Comparison of ENCODE assay signal across 36 cellular contexts in the genomic region with DNA sequence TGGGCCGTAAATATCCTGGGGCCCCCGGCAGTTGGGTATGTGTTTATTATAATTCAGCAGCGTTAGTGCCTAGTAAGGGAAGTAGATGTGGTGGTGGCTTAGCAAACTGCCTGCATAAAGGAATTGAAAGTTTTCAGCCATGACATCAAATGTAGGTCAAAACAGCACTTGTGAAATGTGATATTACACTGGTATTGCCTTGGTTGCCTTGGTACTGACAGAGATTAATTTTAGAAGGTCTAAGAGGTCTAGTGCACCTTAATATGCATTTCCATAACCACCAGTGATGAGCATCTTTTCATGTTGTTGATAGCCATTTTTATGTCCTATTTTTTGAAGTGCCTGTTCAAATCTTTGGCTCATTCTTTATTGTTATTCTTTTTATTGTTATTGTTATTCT. TPM values are rescaled to one million over a fixed set of nuclear protein-coding genes. Genes with fewer than 3 reads are reported as not detected.
"Had no signal": no experiment of that assay in that cellular context is flagged by ENCODE, and none has a peak within 500 bp of the region (broad histone marks: within the 10 kb centered on the region; RNA-seq: fewer than 3 reads in every experiment).

No MANE protein-coding gene starts in this region.

- H3K27ac Mint-ChIP-seq: activated B cell treated with CpG ODN at 0.5 μM for 24 hours; activated CD8-positive, alpha-beta T cell treated with anti-CD3 and anti-CD28 coated beads for 36 hours; activated naive CD4-positive, alpha-beta T cell treated with anti-CD3 and anti-CD28 coated beads for 36 hours; activated naive CD4-positive, alpha-beta T cell treated with anti-CD3 and anti-CD28 coated beads, Interleukin-2, amount 50 U/mL, for 24 hours; activated naive CD8-positive, alpha-beta T cell treated with anti-CD3 and anti-CD28 coated beads for 36 hours; activated naive CD8-positive, alpha-beta T cell treated with anti-CD3 and anti-CD28 coated beads, Interleukin-2, amount 50 U/mL, for 24 hours; activated T-helper 17 cell treated with anti-CD3 and anti-CD28 coated beads, Interleukin-2, amount 50 U/mL, for 72 hours had no signal

- H3K9me3 Mint-ChIP-seq: activated naive CD8-positive, alpha-beta T cell treated with anti-CD3 and anti-CD28 coated beads, Interleukin-2, amount 50 U/mL, for 24 hours had no signal

- H3K36me3 ChIP-seq: adrenal gland, colonic mucosa, esophagus squamous epithelium, gastroesophageal sphincter, heart right ventricle, WERI-Rb-1 had no signal

- ATAC-seq: activated CD4-positive, CD25-positive, alpha-beta regulatory T cell treated with anti-CD3 and anti-CD28 coated beads, Interleukin-2, amount 50 U/mL, for 24 hours; activated CD8-positive, alpha-beta T cell treated with anti-CD3 and anti-CD28 coated beads for 36 hours; activated naive CD8-positive, alpha-beta T cell treated with anti-CD3 and anti-CD28 coated beads, Interleukin-2, amount 50 U/mL, for 24 hours; activated T-cell treated with anti-CD3 and anti-CD28 coated beads, Interleukin-2, amount 50 U/mL, for 4 hours; activated T-helper 17 cell treated with anti-CD3 and anti-CD28 coated beads, Interleukin-2, amount 50 U/mL, for 72 hours; body of pancreas; gastroesophageal sphincter had no signal

- H3K9me3 ChIP-seq: adrenal gland, body of pancreas, colonic mucosa, esophagus squamous epithelium had no signal

- DNase-seq: activated B cell treated with CpG ODN at 0.5 μM for 24 hours; activated CD4-positive, alpha-beta T cell treated with anti-CD3 and anti-CD28 coated beads for 48 hours; activated CD4-positive, alpha-beta T cell treated with anti-CD3 and anti-CD28 coated beads, Interleukin-2, amount 50 U/mL, for 1 hour; activated CD4-positive, alpha-beta T cell treated with anti-CD3 and anti-CD28 coated beads, Interleukin-2, amount 50 U/mL, for 48 hours; activated CD8-positive, alpha-beta memory T cell treated with anti-CD3 and anti-CD28 coated beads for 24 hours; activated CD8-positive, alpha-beta T cell treated with anti-CD3 and anti-CD28 coated beads for 36 hours; activated effector memory CD4-positive, alpha-beta T cell treated with Interleukin-2 at 50 U/mL for 16 hours; activated gamma-delta T cell treated with Interleukin-2 at 50 U/mL for 16 hours; activated naive CD4-positive, alpha-beta T cell treated with anti-CD3 and anti-CD28 coated beads for 36 hours; activated naive CD8-positive, alpha-beta T cell treated with anti-CD3 and anti-CD28 coated beads for 36 hours; activated naive CD8-positive, alpha-beta T cell treated with anti-CD3 and anti-CD28 coated beads, Interleukin-2, amount 50 U/mL, for 24 hours; activated T-cell treated with anti-CD3 and anti-CD28 coated beads, Interleukin-2, amount 50 U/mL, for 4 hours; adrenal gland; amygdala; aorta; central memory CD4-positive, alpha-beta T cell; cerebellar nuclear complex; colonic mucosa; effector CD8-positive, alpha-beta T cell; esophagus squamous epithelium; foreskin melanocyte; heart right ventricle; T-helper 2 cell; WERI-Rb-1 had no signal

- H3K27me3 ChIP-seq: adrenal gland, body of pancreas, colonic mucosa, esophagus squamous epithelium, gastroesophageal sphincter, heart right ventricle had no signal

- H3K4me3 Mint-ChIP-seq: activated B cell treated with CpG ODN at 0.5 μM for 24 hours; activated CD8-positive, alpha-beta T cell treated with anti-CD3 and anti-CD28 coated beads for 36 hours; activated naive CD4-positive, alpha-beta T cell treated with anti-CD3 and anti-CD28 coated beads for 36 hours; activated naive CD4-positive, alpha-beta T cell treated with anti-CD3 and anti-CD28 coated beads, Interleukin-2, amount 50 U/mL, for 24 hours; activated naive CD8-positive, alpha-beta T cell treated with anti-CD3 and anti-CD28 coated beads for 36 hours; activated naive CD8-positive, alpha-beta T cell treated with anti-CD3 and anti-CD28 coated beads, Interleukin-2, amount 50 U/mL, for 24 hours; activated T-cell treated with anti-CD3 and anti-CD28 coated beads, Interleukin-2, amount 50 U/mL, for 4 hours; activated T-helper 17 cell treated with anti-CD3 and anti-CD28 coated beads, Interleukin-2, amount 50 U/mL, for 72 hours had no signal

- H3K4me1 Mint-ChIP-seq: activated B cell treated with CpG ODN at 0.5 μM for 24 hours; activated naive CD4-positive, alpha-beta T cell treated with anti-CD3 and anti-CD28 coated beads, Interleukin-2, amount 50 U/mL, for 24 hours; activated naive CD8-positive, alpha-beta T cell treated with anti-CD3 and anti-CD28 coated beads for 36 hours; activated naive CD8-positive, alpha-beta T cell treated with anti-CD3 and anti-CD28 coated beads, Interleukin-2, amount 50 U/mL, for 24 hours; activated T-helper 17 cell treated with anti-CD3 and anti-CD28 coated beads, Interleukin-2, amount 50 U/mL, for 72 hours had no signal

- H3K27me3 Mint-ChIP-seq: activated B cell treated with CpG ODN at 0.5 μM for 24 hours; activated CD8-positive, alpha-beta T cell treated with anti-CD3 and anti-CD28 coated beads for 36 hours; activated naive CD8-positive, alpha-beta T cell treated with anti-CD3 and anti-CD28 coated beads for 36 hours; activated naive CD8-positive, alpha-beta T cell treated with anti-CD3 and anti-CD28 coated beads, Interleukin-2, amount 50 U/mL, for 24 hours; activated T-helper 17 cell treated with anti-CD3 and anti-CD28 coated beads, Interleukin-2, amount 50 U/mL, for 72 hours had no signal

- H3K27ac ChIP-seq: adrenal gland, body of pancreas, colonic mucosa, epithelial cell of prostate, esophagus squamous epithelium, gastroesophageal sphincter, WERI-Rb-1 had no signal

- H3K36me3 Mint-ChIP-seq: activated naive CD4-positive, alpha-beta T cell treated with anti-CD3 and anti-CD28 coated beads, Interleukin-2, amount 50 U/mL, for 24 hours; activated naive CD8-positive, alpha-beta T cell treated with anti-CD3 and anti-CD28 coated beads for 36 hours had no signal

- H3K4me3 ChIP-seq: adrenal gland, body of pancreas, colonic mucosa, esophagus squamous epithelium, gastroesophageal sphincter, heart right ventricle had no signal

- H3K4me1 ChIP-seq: adrenal gland, colonic mucosa, gastroesophageal sphincter had no signal

RNA-seq across cellular contexts. Expression of a gene that starts 50.1 kb away (rescaled TPM):
- total RNA-seq: activated B cell treated with CpG ODN at 0.5 μM for 24 hours; activated CD8-positive, alpha-beta T cell treated with anti-CD3 and anti-CD28 coated beads for 36 hours; activated naive CD4-positive, alpha-beta T cell treated with anti-CD3 and anti-CD28 coated beads for 36 hours; activated naive CD8-positive, alpha-beta T cell treated with anti-CD3 and anti-CD28 coated beads for 36 hours; activated T-cell treated with anti-CD3 and anti-CD28 coated beads, Interleukin-2, amount 50 U/mL, for 4 hours; activated T-helper 17 cell treated with anti-CD3 and anti-CD28 coated beads, Interleukin-2, amount 50 U/mL, for 72 hours; aorta; body of pancreas; dermis microvascular lymphatic vessel endothelial cell; endothelial cell of umbilical vein; fibroblast of lung; fibroblast of villous mesenchyme; glomerular endothelial cell; T-helper 1 cell treated with Interleukin-12 subunit alpha and Interleukin-12 subunit beta and Interleukin-4 antibody, amounts not matched to agents 30 ng/mL and 1 ng/mL, for 36 hours had no signal
